In the genomic region with DNA sequence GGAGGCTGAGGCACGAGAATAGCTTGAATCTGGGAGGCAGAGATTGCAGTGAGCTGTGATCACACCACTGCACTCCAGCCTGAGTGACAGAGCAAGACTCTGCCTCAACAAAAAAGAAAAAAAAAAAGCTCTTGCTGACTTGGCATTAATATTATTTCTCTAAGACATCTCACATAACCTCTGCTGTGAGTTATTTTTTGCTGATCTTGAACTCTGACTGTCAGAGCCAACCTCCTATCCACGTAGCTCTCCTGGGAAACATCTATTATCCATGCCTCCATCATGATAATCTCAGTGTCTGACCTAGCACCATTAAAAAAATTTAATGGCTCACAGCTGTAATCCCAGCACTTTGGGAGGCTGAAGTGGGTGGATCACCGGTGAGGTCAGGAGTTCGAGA, we compare ENCODE assay signal across 17 cellular contexts. TPM values are rescaled to one million over a fixed set of nuclear protein-coding genes. Genes with fewer than 3 reads are reported as not detected.
DNase-seq lines count a peak whose midpoint lies in the region; ATAC-seq, FAIRE-seq and TF ChIP-seq lines count a peak whose summit lies in the region.
"Had no signal": no experiment of that assay in that cellular context is flagged by ENCODE, and none has a peak within 500 bp of the region (broad histone marks: within the 10 kb centered on the region; RNA-seq: fewer than 3 reads in every experiment).

No MANE protein-coding gene starts in this region.

- peaks cover 38% of the 10 kb centered on the region for H3K4me1 Mint-ChIP-seq in dendritic cell treated with granulocyte-macrophage colony-stimulating factor and Interleukin-4, amounts not matched to agents 40 ng/mL and 50 ng/mL, for 4 days (ENCODE audit: low read depth)
- H3K4me1 Mint-ChIP-seq in CD4-positive, alpha-beta memory T cell = peaks cover 27 to 43% (median 32%) of the 10 kb centered on the region in 4 donors
- H3K4me1 Mint-ChIP-seq: H9 had no signal

- no peak for TF ChIP-seq EP300 in A549 (IDR thresholded peaks at IDR 0.05)

- TF ChIP-seq RAD21 in A549 (conservative IDR thresholded peaks at IDR 0.05 in 1 of 2, IDR thresholded peaks at IDR 0.05 in 1 of 2) = no peak

- H3K4me3 ChIP-seq in A549 = no peak overlapping the region
- no peak overlapping the region for H3K4me3 ChIP-seq in CD4-positive, alpha-beta memory T cell (ENCODE audit: low read length in 2 of 2)

- no peak overlapping the region for H3K27ac ChIP-seq in A549
- no peak overlapping the region for H3K27ac ChIP-seq in CD4-positive, alpha-beta memory T cell (ENCODE audit: low read depth, low read length)
- H3K27ac ChIP-seq: C4-2B had no signal

- no peak for TF ChIP-seq POLR2A in A549 (IDR thresholded peaks at IDR 0.05; ENCODE audit: low read length)

- H3K9me3 ChIP-seq in A549 = no peaks in the 10 kb centered on the region
- H3K9me3 ChIP-seq in CD4-positive, alpha-beta memory T cell (ENCODE audit: control insufficient read depth in 1 of 2, low read length in 2 of 2) = no peaks in the 10 kb centered on the region

- no peaks in the 10 kb centered on the region for H3K9me3 Mint-ChIP-seq in dendritic cell treated with granulocyte-macrophage colony-stimulating factor and Interleukin-4, amounts not matched to agents 40 ng/mL and 50 ng/mL, for 4 days
- peaks cover 0 to 2% (median 0%) of the 10 kb centered on the region in 8 donors for H3K9me3 Mint-ChIP-seq in CD4-positive, alpha-beta memory T cell
- H3K9me3 Mint-ChIP-seq: CD8-positive, alpha-beta T cell; H9 had no signal

- no peaks in the 10 kb centered on the region for H3K36me3 ChIP-seq in CD4-positive, alpha-beta memory T cell (ENCODE audit: insufficient read depth, low read length)

- H3K4me1 ChIP-seq in A549 = no peaks in the 10 kb centered on the region
- H3K4me1 ChIP-seq in CD4-positive, alpha-beta memory T cell (ENCODE audit: insufficient read depth, low read length) = peaks cover 31% of the 10 kb centered on the region

- H3K4me3 Mint-ChIP-seq in dendritic cell treated with granulocyte-macrophage colony-stimulating factor and Interleukin-4, amounts not matched to agents 40 ng/mL and 50 ng/mL, for 4 days = no peak overlapping the region
- H3K4me3 Mint-ChIP-seq in CD4-positive, alpha-beta memory T cell = no peak overlapping the region
- H3K4me3 Mint-ChIP-seq: CD8-positive, alpha-beta T cell; H9 had no signal

- CTCF ChIA-PET in A549 (lab: Yijun Ruan, JAX) (interaction anchor here (0.6 to 1.2 kb wide), 4 partner anchors 12 to 205 kb away, joined by 3 to 7 read pairs (median 4); a partner anchor contains a TSS), HEK293T (lab: Yijun Ruan, JAX) (no interaction called here)
- CTCF ChIA-PET in CD4-positive, alpha-beta memory T cell (lab: Charles Lee; ENCODE audit: partially characterized antibody) = interaction anchor here (0.8 kb wide), 1 partner anchor 12 kb away, joined by 3 read pairs; no protein-coding TSS in a partner anchor

- H3K27ac Mint-ChIP-seq in dendritic cell treated with granulocyte-macrophage colony-stimulating factor and Interleukin-4, amounts not matched to agents 40 ng/mL and 50 ng/mL, for 4 days = peak overlapping the region; percentile 43
- peak overlapping the region in 2 of 7 donors; percentile 10 to 47 for H3K27ac Mint-ChIP-seq in CD4-positive, alpha-beta memory T cell
- H3K27ac Mint-ChIP-seq: H9 had no signal

- FAIRE-seq in A549 (lab: Jason Lieb, UNC) = no peak
- FAIRE-seq: G401.6, GM12891, GM19239, H1 had no signal

- H3K27me3 Mint-ChIP-seq in dendritic cell treated with granulocyte-macrophage colony-stimulating factor and Interleukin-4, amounts not matched to agents 40 ng/mL and 50 ng/mL, for 4 days = no peaks in the 10 kb centered on the region
- no peaks in the 10 kb centered on the region for H3K27me3 Mint-ChIP-seq in CD4-positive, alpha-beta memory T cell

- POLR2A ChIA-PET in A549 (lab: Yijun Ruan, JAX) = interaction anchor here (0.6 kb wide), 1 partner anchor 13 kb away, joined by 3 read pairs; no protein-coding TSS in a partner anchor
- POLR2A ChIA-PET in HEK293T (lab: Yijun Ruan, JAX) = interaction anchor here (1.6 kb wide), 1 partner anchor 13 kb away, joined by 5 read pairs; a partner anchor contains a TSS
- POLR2A ChIA-PET in CD4-positive, alpha-beta memory T cell (lab: Charles Lee; ENCODE audit: partially characterized antibody) = interaction anchor here (2.7 kb wide), 1 partner anchor 13 kb away, joined by 11 read pairs; a partner anchor contains a TSS

- WGBS in A549 (ENCODE audit: missing lambda C conversion rate) = 73% methylated on average over 4 of the region's 4 CpGs

- ATAC-seq in A549 (no peak), sciatic nerve (peak; percentile 69)
- ATAC-seq: CD8-positive, alpha-beta T cell had no signal

- DNase-seq in A549 (ENCODE audit: low read depth in 1 of 2, low spot score in 1 of 2) (no peak), HEK293T (ENCODE audit: extremely low spot score) (no peak), sciatic nerve (ENCODE audit: low spot score) (no peak), NCI-H1417 treated with DMSO at 0.1 percent for 48 hours (lab: John Stamatoyannopoulos, UW) (no peak)
- DNase-seq in CD4-positive, alpha-beta memory T cell = no peak
- DNase-seq: AML-193; Calu3; CD8-positive, alpha-beta T cell; DND-41; EL; H9 had no signal

- intact Hi-C loops in dendritic cell treated with granulocyte-macrophage colony-stimulating factor and Interleukin-4, amounts not matched to agents 40 ng/mL and 50 ng/mL, for 4 days (cut with micrococcal nuclease) = no loop called here
- intact Hi-C loops in sciatic nerve (cut with DNase I) = no loop called here
- intact Hi-C loops in CD4-positive, alpha-beta memory T cell (cut with micrococcal nuclease) = no loop called here

- no peaks in the 10 kb centered on the region for H3K36me3 Mint-ChIP-seq in dendritic cell treated with granulocyte-macrophage colony-stimulating factor and Interleukin-4, amounts not matched to agents 40 ng/mL and 50 ng/mL, for 4 days (ENCODE audit: low read depth)
- H3K36me3 Mint-ChIP-seq in CD4-positive, alpha-beta memory T cell = no peaks in the 10 kb centered on the region
- H3K36me3 Mint-ChIP-seq: CD8-positive, alpha-beta T cell had no signal

- no peaks in the 10 kb centered on the region for H3K27me3 ChIP-seq in CD4-positive, alpha-beta memory T cell (ENCODE audit: insufficient read depth, low read length)

- TF ChIP-seq CTCF in A549 (IDR thresholded peaks at IDR 0.05) = no peak

- H3K4me2 ChIP-seq in A549 = no peak overlapping the region

TF ChIP-seq in A549, 52 proteins besides CTCF, POLR2A, EP300 and RAD21 (continues in another document):
- TF ChIP-seq, protein P1, sequence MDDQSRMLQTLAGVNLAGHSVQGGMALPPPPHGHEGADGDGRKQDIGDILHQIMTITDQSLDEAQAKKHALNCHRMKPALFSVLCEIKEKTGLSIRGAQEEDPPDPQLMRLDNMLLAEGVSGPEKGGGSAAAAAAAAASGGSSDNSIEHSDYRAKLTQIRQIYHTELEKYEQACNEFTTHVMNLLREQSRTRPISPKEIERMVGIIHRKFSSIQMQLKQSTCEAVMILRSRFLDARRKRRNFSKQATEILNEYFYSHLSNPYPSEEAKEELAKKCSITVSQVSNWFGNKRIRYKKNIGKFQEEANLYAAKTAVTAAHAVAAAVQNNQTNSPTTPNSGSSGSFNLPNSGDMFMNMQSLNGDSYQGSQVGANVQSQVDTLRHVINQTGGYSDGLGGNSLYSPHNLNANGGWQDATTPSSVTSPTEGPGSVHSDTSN (IDR thresholded peaks at IDR 0.05) = no peak
- TF ChIP-seq HOXB5 (CRISPR knock-in tag; IDR thresholded peaks at IDR 0.05) (no peak), CBX8 (IDR thresholded peaks at IDR 0.05) (no peak), EHF (CRISPR knock-in tag; IDR thresholded peaks at IDR 0.05) (no peak), FOXS1 (CRISPR knock-in tag; IDR thresholded peaks at IDR 0.05) (no peak), MAFK (IDR thresholded peaks at IDR 0.05; ENCODE audit: partially characterized antibody) (peak; percentile 85)

TF ChIP-seq in HEK293T, 16 proteins besides CTCF, POLR2A, EP300 and RAD21:
- TF ChIP-seq HDGF (IDR thresholded peaks at IDR 0.05; ENCODE audit: borderline replicate concordance) (no peak), FOXK2 (IDR thresholded peaks at IDR 0.05) (no peak)
- TF ChIP-seq, protein P2, sequence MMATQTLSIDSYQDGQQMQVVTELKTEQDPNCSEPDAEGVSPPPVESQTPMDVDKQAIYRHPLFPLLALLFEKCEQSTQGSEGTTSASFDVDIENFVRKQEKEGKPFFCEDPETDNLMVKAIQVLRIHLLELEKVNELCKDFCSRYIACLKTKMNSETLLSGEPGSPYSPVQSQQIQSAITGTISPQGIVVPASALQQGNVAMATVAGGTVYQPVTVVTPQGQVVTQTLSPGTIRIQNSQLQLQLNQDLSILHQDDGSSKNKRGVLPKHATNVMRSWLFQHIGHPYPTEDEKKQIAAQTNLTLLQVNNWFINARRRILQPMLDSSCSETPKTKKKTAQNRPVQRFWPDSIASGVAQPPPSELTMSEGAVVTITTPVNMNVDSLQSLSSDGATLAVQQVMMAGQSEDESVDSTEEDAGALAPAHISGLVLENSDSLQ (IDR thresholded peaks at IDR 0.05) = peak; percentile 10; the same call in 1 of the 2 replicates

RNA-seq across cellular contexts. Expression of a gene that starts 12.7 kb away (rescaled TPM):
- polyA plus RNA-seq in A549 (2011; rRNA removed) (40.9 and 83.3 TPM in 2 replicates), A549 (2017; fragmentation: RNase III; extraction: RNeasy Plus Mini Kit Qiagen cat#74134 plus additional on column Dnase treatment) (11.1 to 14.4 TPM (median 12.9 TPM) in 3 replicates)
- 14.8 and 24.5 TPM in 2 replicates for polyA plus RNA-seq in A549 (2012; cell fraction: cytosol; rRNA removed)
- 28.3 TPM in 2 replicates for polyA plus RNA-seq in A549 (2012; cell fraction: nucleus; rRNA removed)
- 69.8 and 84.5 TPM in 2 replicates for polyA minus RNA-seq in A549 (2011; rRNA and poly(A)+ RNA removed)
- 46.0 TPM for total RNA-seq in sciatic nerve
- total RNA-seq in CD4-positive, alpha-beta memory T cell = 10 to 100 TPM in 1 of 2 experiments, 1 to 10 TPM in 1; 10.0 to 14.5 TPM
- 10 to 100 TPM in 1 of 2 donors, 1 to 10 TPM in 1; 5.2 to 13.2 TPM for polyA plus RNA-seq in CD4-positive, alpha-beta memory T cell
